ENCODE assay signal across 8 cellular contexts in genomic region chr6:20732362-20732761, GRCh38.
DNase-seq lines count a peak whose midpoint lies in the region; ATAC-seq, FAIRE-seq and TF ChIP-seq lines count a peak whose summit lies in the region.
"Not testable (repeated sequence)": the region's sequence is repeated elsewhere in the genome, so short reads cannot be mapped to it uniquely, and the experiment has no call there.

No MANE protein-coding gene starts in this region.

- DNase-seq in DMS53 treated with DMSO at 0.1 percent for 48 hours (lab: John Stamatoyannopoulos, UW; ENCODE audit: unreplicated experiment) (peak; percentile 62), HTR-8/SVneo (ENCODE audit: insufficient read length, low spot score) (peak; percentile 22), NCI-H146 (lab: John Stamatoyannopoulos, UW) (peak; percentile 52), NCI-H524 (lab: John Stamatoyannopoulos, UW) (peak; percentile 74 to 95), RPMI7951 (ENCODE audit: low read depth) (peak; percentile 14), choroid plexus epithelial cell (ENCODE audit: low read depth) (peak; percentile 52), myocyte (ENCODE audit: low read depth) (peak; percentile 94), gastrocnemius medialis (peak; percentile 22 to 60)

- not testable (repeated sequence) for H3K9me3 ChIP-seq in gastrocnemius medialis

- intact Hi-C loops in gastrocnemius medialis (cut with DNase I; ENCODE audit: low total_unique reads), result not testable (repeated sequence)

- TF ChIP-seq CTCF in choroid plexus epithelial cell (conservative IDR thresholded peaks at IDR 0.05; ENCODE audit: low read depth, low read length); gastrocnemius medialis (IDR thresholded peaks at IDR 0.05 in 4 of 5, conservative IDR thresholded peaks at IDR 0.05 in 1 of 5): not testable (repeated sequence)

- not testable (repeated sequence) for H3K4me3 ChIP-seq in choroid plexus epithelial cell (ENCODE audit: low read depth, low read length); gastrocnemius medialis

- in situ Hi-C loops in gastrocnemius medialis (cut with MboI; ENCODE audit: low sequenced_read_pairs in 4 of 4), result not testable (repeated sequence)

- H3K4me1 ChIP-seq in gastrocnemius medialis, result peaks cover 29 to 31% of the 10 kb centered on the region in 2 donors

- H3K27me3 ChIP-seq in gastrocnemius medialis, result not testable (repeated sequence)

- peak; percentile 77 to 87 for ATAC-seq in gastrocnemius medialis

- FAIRE-seq in HTR-8/SVneo (lab: Jason Lieb, UNC), result not testable (repeated sequence)

- H3K27ac ChIP-seq in gastrocnemius medialis, result peak overlapping the region in 3 of 4 donors; percentile 25 to 61 (median 52)

- TF ChIP-seq POLR2A in gastrocnemius medialis (IDR thresholded peaks at IDR 0.05), result not testable (repeated sequence)

- H3K36me3 ChIP-seq in gastrocnemius medialis, result not testable (repeated sequence)

Comparison
In these comparisons a context has a peak if more than half of its experiments do, and no peak if none do; other contexts are left out.
1. DNase-seq: peak in every context shown above with its lines; median percentile 94 in myocyte; 84 in NCI-H524; 62 in DMS53 treated with DMSO at 0.1 percent for 48 hours; 52 in NCI-H146; 52 in choroid plexus epithelial cell; 41 in gastrocnemius medialis; 22 in HTR-8/SVneo; 14 in RPMI7951.